In the genomic region with DNA sequence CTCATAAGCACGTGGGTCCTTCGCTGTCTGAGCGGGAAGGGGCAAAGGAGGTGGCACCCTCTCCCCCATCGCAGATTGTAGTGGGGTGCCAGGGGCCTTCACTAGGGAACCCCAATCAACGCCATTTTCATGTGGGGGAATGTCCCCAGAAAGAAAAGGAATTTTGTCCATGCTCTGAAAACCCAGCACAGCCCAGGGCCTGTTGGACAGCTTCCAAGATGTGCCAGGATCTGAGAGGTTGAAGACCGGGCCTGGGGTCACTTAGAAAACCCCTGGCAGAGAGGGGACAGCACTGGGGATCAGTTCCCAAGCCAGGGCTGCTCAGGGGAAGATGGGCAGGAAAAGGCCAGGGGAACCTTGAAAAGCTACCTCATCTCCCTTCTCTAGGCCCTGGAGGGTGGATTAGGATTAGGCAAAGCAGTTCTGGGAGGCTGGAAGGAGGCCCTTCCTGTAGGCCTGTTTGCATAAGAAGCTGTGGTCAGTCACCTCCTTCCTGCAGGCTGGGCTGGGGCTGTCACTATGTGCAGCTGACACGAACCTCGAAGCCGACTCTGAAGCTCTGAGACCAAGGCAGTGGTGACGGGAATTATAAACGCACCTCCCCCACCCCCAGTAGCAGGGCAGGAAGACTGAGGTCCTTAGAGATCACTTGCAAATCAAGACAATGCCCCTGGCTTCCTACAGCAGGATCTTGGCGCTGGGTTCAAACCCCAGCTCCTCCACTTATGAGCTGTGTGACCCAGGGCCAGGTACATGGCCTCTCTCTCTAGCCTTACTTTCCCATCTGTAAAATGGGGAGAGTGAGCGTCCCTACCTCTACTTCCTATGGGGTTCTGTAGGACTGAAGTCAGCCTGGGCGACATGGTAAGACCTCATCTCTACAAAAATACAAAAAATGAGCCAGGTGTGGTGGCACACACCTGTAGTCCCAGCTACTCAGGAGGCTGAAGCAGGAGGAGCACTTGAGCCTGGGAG, we compare ENCODE assay signal across 13 cellular contexts. TPM values are rescaled to one million over a fixed set of nuclear protein-coding genes. Genes with fewer than 3 reads are reported as not detected.
A peak's percentile ranks its signal among the peaks of the same experiment; 100 is the strongest.
DNase-seq lines count a peak whose midpoint lies in the region; ATAC-seq and TF ChIP-seq lines count a peak whose summit lies in the region.
"Had no signal": no experiment of that assay in that cellular context is flagged by ENCODE, and none has a peak within 500 bp of the region (broad histone marks: within the 10 kb centered on the region; RNA-seq: fewer than 3 reads in every experiment).

No MANE protein-coding gene starts in this region.

- intact Hi-C loops in aorta (cut with DNase I) (no loop called here), ovary (cut with DNase I) (no loop called here)

- H3K27me3 ChIP-seq in aorta (ENCODE audit: control insufficient read depth in 1 of 2, insufficient read depth in 2 of 2, low read length in 1 of 2) = no peaks in the 10 kb centered on the region
- no peaks in the 10 kb centered on the region for H3K27me3 ChIP-seq in ovary

- TF ChIP-seq EP300 in ovary (IDR thresholded peaks at IDR 0.05) = no peak

- H3K27ac Mint-ChIP-seq in activated CD8-positive, alpha-beta memory T cell treated with anti-CD3 and anti-CD28 coated beads, Interleukin-2, amount 10 ng/mL, durations not matched to agents 7 days and 5 days = peak overlapping the region; percentile 6
- peak overlapping the region; percentile 45 to 80 (median 60) for H3K27ac Mint-ChIP-seq in immature natural killer cell
- no peak overlapping the region for H3K27ac Mint-ChIP-seq in stimulated activated effector memory CD8-positive, alpha-beta T cell treated with anti-CD3 and anti-CD28 coated beads, Interleukin-12 subunit alpha, Interleukin-12 subunit beta, amount 100 ng/mL, for 72 hours

- no peaks in the 10 kb centered on the region for H3K4me1 ChIP-seq in aorta (ENCODE audit: control insufficient read depth in 1 of 2, insufficient read depth in 2 of 2, low read length in 2 of 2)
- peaks cover 5% of the 10 kb centered on the region for H3K4me1 ChIP-seq in ovary (ENCODE audit: insufficient read depth)

- TF ChIP-seq CTCF in ovary (IDR thresholded peaks at IDR 0.05) = no peak

- CTCF ChIA-PET in activated CD8-positive, alpha-beta memory T cell treated with anti-CD3 and anti-CD28 coated beads, Interleukin-2, amount 10 ng/mL, durations not matched to agents 7 days and 5 days (lab: Charles Lee) = interaction anchor here (0.7 kb wide), 1 partner anchor 28 kb away, joined by 3 read pairs; no protein-coding TSS in a partner anchor

- no peak overlapping the region for H3K4me3 Mint-ChIP-seq in activated CD8-positive, alpha-beta memory T cell treated with anti-CD3 and anti-CD28 coated beads, Interleukin-2, amount 10 ng/mL, durations not matched to agents 7 days and 5 days
- peak overlapping the region; percentile 38 to 64 (median 56) for H3K4me3 Mint-ChIP-seq in immature natural killer cell
- no peak overlapping the region for H3K4me3 Mint-ChIP-seq in stimulated activated effector memory CD8-positive, alpha-beta T cell treated with anti-CD3 and anti-CD28 coated beads, Interleukin-12 subunit alpha, Interleukin-12 subunit beta, amount 100 ng/mL, for 72 hours

- no peak overlapping the region for H3K27ac ChIP-seq in aorta (ENCODE audit: low read depth in 1 of 2, low read length in 2 of 2)
- H3K27ac ChIP-seq in ovary = no peak overlapping the region
- H3K27ac ChIP-seq: GM23248 had no signal

- peak; percentile 53 for DNase-seq in activated CD8-positive, alpha-beta memory T cell treated with anti-CD3 and anti-CD28 coated beads, Interleukin-2, amount 10 ng/mL, durations not matched to agents 7 days and 5 days
- DNase-seq in activated CD8-positive, alpha-beta memory T cell treated with anti-CD3 and anti-CD28 coated beads for 24 hours = no peak
- DNase-seq in UCSD-AML1 (lab: John Stamatoyannopoulos, UW; ENCODE audit: unreplicated experiment) (peak; percentile 90), immature natural killer cell (peak; percentile 27 to 32 (median 30)), aorta (peak; percentile 69 to 70), ovary (no peak)
- DNase-seq in stimulated activated effector memory CD8-positive, alpha-beta T cell treated with anti-CD3 and anti-CD28 coated beads, Interleukin-12 subunit alpha, Interleukin-12 subunit beta, amount 100 ng/mL, for 72 hours (ENCODE audit: low spot score in 2 of 2) = no peak
- DNase-seq: effector CD4-positive, alpha-beta T cell; GM23248; stimulated activated CD4-positive, alpha-beta T cell treated with anti-CD3 and anti-CD28 coated beads, Interleukin-12 subunit alpha, Interleukin-12 subunit beta, amount 100 ng/mL, for 4 hours had no signal

- 90 to 92% methylated on average over 14 of the region's 14 CpGs for WGBS in aorta, 2 donors
- 90 to 94% (median 92%) methylated on average over 14 of the region's 14 CpGs for WGBS in ovary, 3 donors

- H3K36me3 Mint-ChIP-seq in activated CD8-positive, alpha-beta memory T cell treated with anti-CD3 and anti-CD28 coated beads, Interleukin-2, amount 10 ng/mL, durations not matched to agents 7 days and 5 days = peaks cover 24% of the 10 kb centered on the region
- H3K36me3 Mint-ChIP-seq in immature natural killer cell = peaks cover 0 to 4% (median 0%) of the 10 kb centered on the region in 3 donors
- H3K36me3 Mint-ChIP-seq in stimulated activated effector memory CD8-positive, alpha-beta T cell treated with anti-CD3 and anti-CD28 coated beads, Interleukin-12 subunit alpha, Interleukin-12 subunit beta, amount 100 ng/mL, for 72 hours = no peaks in the 10 kb centered on the region

- peak; percentile 45 for ATAC-seq in activated CD8-positive, alpha-beta memory T cell treated with anti-CD3 and anti-CD28 coated beads, Interleukin-2, amount 10 ng/mL, durations not matched to agents 7 days and 5 days
- ATAC-seq in aorta (ENCODE audit: low FRiP score) (no peak), HG02798 (IDR thresholded peaks at IDR 0.05; ENCODE audit: poor library complexity, unreplicated experiment) (no peak)
- ATAC-seq in stimulated activated effector memory CD8-positive, alpha-beta T cell treated with anti-CD3 and anti-CD28 coated beads, Interleukin-12 subunit alpha, Interleukin-12 subunit beta, amount 100 ng/mL, for 72 hours = no peak

- H3K9me3 Mint-ChIP-seq in activated CD8-positive, alpha-beta memory T cell treated with anti-CD3 and anti-CD28 coated beads, Interleukin-2, amount 10 ng/mL, durations not matched to agents 7 days and 5 days (ENCODE audit: low read depth) = no peaks in the 10 kb centered on the region
- no peaks in the 10 kb centered on the region for H3K9me3 Mint-ChIP-seq in immature natural killer cell
- H3K9me3 Mint-ChIP-seq in stimulated activated effector memory CD8-positive, alpha-beta T cell treated with anti-CD3 and anti-CD28 coated beads, Interleukin-12 subunit alpha, Interleukin-12 subunit beta, amount 100 ng/mL, for 72 hours = no peaks in the 10 kb centered on the region
- H3K9me3 Mint-ChIP-seq: IgD-negative memory B cell had no signal

- H3K4me1 Mint-ChIP-seq in activated CD8-positive, alpha-beta memory T cell treated with anti-CD3 and anti-CD28 coated beads, Interleukin-2, amount 10 ng/mL, durations not matched to agents 7 days and 5 days = peaks cover 39% of the 10 kb centered on the region
- H3K4me1 Mint-ChIP-seq in immature natural killer cell = peaks cover 58 to 59% of the 10 kb centered on the region in 2 donors
- H3K4me1 Mint-ChIP-seq in stimulated activated effector memory CD8-positive, alpha-beta T cell treated with anti-CD3 and anti-CD28 coated beads, Interleukin-12 subunit alpha, Interleukin-12 subunit beta, amount 100 ng/mL, for 72 hours = peaks cover 10% of the 10 kb centered on the region

- H3K4me3 ChIP-seq in aorta (ENCODE audit: low read length in 2 of 2) = no peak overlapping the region
- H3K4me3 ChIP-seq in ovary = no peak overlapping the region
- H3K4me3 ChIP-seq: GM23248 had no signal

- no peaks in the 10 kb centered on the region for H3K27me3 Mint-ChIP-seq in activated CD8-positive, alpha-beta memory T cell treated with anti-CD3 and anti-CD28 coated beads, Interleukin-2, amount 10 ng/mL, durations not matched to agents 7 days and 5 days
- peaks cover 2% of the 10 kb centered on the region in 3 donors for H3K27me3 Mint-ChIP-seq in immature natural killer cell (ENCODE audit: low read depth in 3 of 3)
- H3K27me3 Mint-ChIP-seq: IgD-negative memory B cell had no signal

- H3K36me3 ChIP-seq in aorta (ENCODE audit: control insufficient read depth in 1 of 2, insufficient read depth in 2 of 2, low read length in 1 of 2) = no peaks in the 10 kb centered on the region
- no peaks in the 10 kb centered on the region for H3K36me3 ChIP-seq in ovary

- H3K9me3 ChIP-seq in aorta (ENCODE audit: control insufficient read depth, low read length) = no peaks in the 10 kb centered on the region
- no peaks in the 10 kb centered on the region for H3K9me3 ChIP-seq in ovary

- TF ChIP-seq POLR2A in ovary (IDR thresholded peaks at IDR 0.05) = no peak

RNA-seq across cellular contexts. Expression of a gene that starts 29.0 kb away (rescaled TPM):
- total RNA-seq in activated CD8-positive, alpha-beta memory T cell treated with anti-CD3 and anti-CD28 coated beads, Interleukin-2, amount 10 ng/mL, durations not matched to agents 7 days and 5 days = 10 to 100 TPM; 72.7 to 83.8 TPM
- polyA plus RNA-seq in immature natural killer cell (10 to 100 TPM; 42.6 to 71.3 (median 53.8) TPM), aorta (1 to 10 TPM in 1 of 2 donors, under 1 TPM in 1; 0.38 to 1.2 TPM), ovary (1 to 10 TPM; 4.3 to 8.0 TPM)
- total RNA-seq in aorta (10 to 100 TPM in 1 of 2 donors, 1 to 10 TPM in 1; 5.4 to 17.1 TPM), ovary (10 to 100 TPM in 1 of 7 donors, 1 to 10 TPM in 6; 1.4 to 15.0 (median 5.8) TPM)
- total RNA-seq: GM23248, myocyte had no signal

Comparison
In these comparisons a context has a peak if more than half of its experiments do, and no peak if none do; other contexts are left out.
1. DNase-seq: peak in activated CD8-positive, alpha-beta memory T cell treated with anti-CD3 and anti-CD28 coated beads, Interleukin-2, amount 10 ng/mL, durations not matched to agents 7 days and 5 days (single experiment), UCSD-AML1 (single experiment), immature natural killer cell (3 of 3) and aorta (2 of 2); none in activated CD8-positive, alpha-beta memory T cell treated with anti-CD3 and anti-CD28 coated beads for 24 hours (single experiment), ovary (0 of 5) and stimulated activated effector memory CD8-positive, alpha-beta T cell treated with anti-CD3 and anti-CD28 coated beads, Interleukin-12 subunit alpha, Interleukin-12 subunit beta, amount 100 ng/mL, for 72 hours (0 of 2).
2. H3K4me3 Mint-ChIP-seq: peak in immature natural killer cell (5 of 5); none in activated CD8-positive, alpha-beta memory T cell treated with anti-CD3 and anti-CD28 coated beads, Interleukin-2, amount 10 ng/mL, durations not matched to agents 7 days and 5 days (single experiment) and stimulated activated effector memory CD8-positive, alpha-beta T cell treated with anti-CD3 and anti-CD28 coated beads, Interleukin-12 subunit alpha, Interleukin-12 subunit beta, amount 100 ng/mL, for 72 hours (single experiment).
3. RNA of a gene that starts 29.0 kb away (total RNA-seq): 72.7 to 83.8 TPM in activated CD8-positive, alpha-beta memory T cell treated with anti-CD3 and anti-CD28 coated beads, Interleukin-2, amount 10 ng/mL, durations not matched to agents 7 days and 5 days; 5.4 to 17.1 TPM in aorta and 1.4 to 15.0 TPM in ovary; every median in the first group is over 4 times any median in the second.